ENCODE assay signal across 8 cellular contexts in genomic region chr3:123068227-123069020, GRCh38. TPM values are rescaled to one million over a fixed set of nuclear protein-coding genes. Genes with fewer than 3 reads are reported as not detected.
DNase-seq lines count a peak whose midpoint lies in the region; ATAC-seq and TF ChIP-seq lines count a peak whose summit lies in the region.

No MANE protein-coding gene starts in this region.

- H3K27ac Mint-ChIP-seq in activated CD4-positive, alpha-beta T cell treated with anti-CD3 and anti-CD28 coated beads, Interleukin-2, amount 10 ng/mL, durations not matched to agents 24 days and 14 days, result peak overlapping the region; percentile 27

- WGBS in stomach, 5 donors, result 26 to 43% (median 34%) methylated on average over 13 of the region's 13 CpGs

- H3K4me3 ChIP-seq in WI38 (ENCODE audit: low read depth, low read length), result peak overlapping the region; percentile 84
- H3K4me3 ChIP-seq in iPS-15b (ENCODE audit: low read depth, low read length), result peak overlapping the region; percentile 92
- peak overlapping the region; percentile 65 to 95 (median 88) for H3K4me3 ChIP-seq in stomach

- peak overlapping the region; percentile 88 for H3K9ac ChIP-seq in iPS-15b (ENCODE audit: low read depth, low read length)

- DNase-seq in activated CD4-positive, alpha-beta T cell treated with anti-CD3 and anti-CD28 coated beads, Interleukin-2, amount 10 ng/mL, durations not matched to agents 24 days and 14 days, result no peak
- no peak for DNase-seq in activated CD4-positive, alpha-beta T cell treated with anti-CD3 and anti-CD28 coated beads for 4 hours
- DNase-seq in stomach, result peak; percentile 49
- DNase-seq in NCI-H187 (lab: John Stamatoyannopoulos, UW), result no peak

- peaks cover 9% of the 10 kb centered on the region for H3K27me3 ChIP-seq in iPS-15b (ENCODE audit: control insufficient read depth, insufficient read depth, low read length)
- H3K27me3 ChIP-seq in stomach, result no peaks in the 10 kb centered on the region

- no peaks in the 10 kb centered on the region for H3K9me3 Mint-ChIP-seq in activated CD4-positive, alpha-beta T cell treated with anti-CD3 and anti-CD28 coated beads, Interleukin-2, amount 10 ng/mL, durations not matched to agents 24 days and 14 days

- H3K4me1 Mint-ChIP-seq in activated CD4-positive, alpha-beta T cell treated with anti-CD3 and anti-CD28 coated beads, Interleukin-2, amount 10 ng/mL, durations not matched to agents 24 days and 14 days, result peaks cover 44% of the 10 kb centered on the region

- TF ChIP-seq CTCF in WI38 (IDR thresholded peaks at IDR 0.05; ENCODE audit: low read depth, low read length) (no peak), stomach (IDR thresholded peaks at IDR 0.05) (no peak)

- no peak for TF ChIP-seq EP300 in stomach (IDR thresholded peaks at IDR 0.05)

- intact Hi-C loops in activated CD4-positive, alpha-beta T cell treated with anti-CD3 and anti-CD28 coated beads, Interleukin-2, amount 10 ng/mL, durations not matched to agents 24 days and 14 days (cut with micrococcal nuclease), result no loop called here
- intact Hi-C loops in stomach (cut with DNase I; ENCODE audit: low total_unique reads), result no loop called here

- H3K36me3 Mint-ChIP-seq in activated CD4-positive, alpha-beta T cell treated with anti-CD3 and anti-CD28 coated beads, Interleukin-2, amount 10 ng/mL, durations not matched to agents 24 days and 14 days (ENCODE audit: low read depth), result peaks cover 6% of the 10 kb centered on the region

- H3K27ac ChIP-seq in stomach, result peak overlapping the region; percentile 86 to 92 (median 90)

- no peak for ATAC-seq in GM21381 (IDR thresholded peaks at IDR 0.05; ENCODE audit: unreplicated experiment)
- ATAC-seq in GM19023 (IDR thresholded peaks at IDR 0.05; ENCODE audit: unreplicated experiment), result no peak

- no peak for TF ChIP-seq POLR2A in stomach (IDR thresholded peaks at IDR 0.05)

- peaks cover 2% of the 10 kb centered on the region for H3K4me1 ChIP-seq in iPS-15b (ENCODE audit: control insufficient read depth, insufficient read depth, low read length)
- H3K4me1 ChIP-seq in stomach, result peaks cover 35 to 66% (median 61%) of the 10 kb centered on the region in 4 donors

- H3K9me3 ChIP-seq in iPS-15b (ENCODE audit: control insufficient read depth, insufficient read depth, low read length) (no peaks in the 10 kb centered on the region), stomach (no peaks in the 10 kb centered on the region)

- H3K36me3 ChIP-seq in iPS-15b (ENCODE audit: control insufficient read depth, insufficient read depth, low read length), result no peaks in the 10 kb centered on the region
- H3K36me3 ChIP-seq in stomach, result no peaks in the 10 kb centered on the region

- H3K27me3 Mint-ChIP-seq in activated CD4-positive, alpha-beta T cell treated with anti-CD3 and anti-CD28 coated beads, Interleukin-2, amount 10 ng/mL, durations not matched to agents 24 days and 14 days, result no peaks in the 10 kb centered on the region

- H3K4me3 Mint-ChIP-seq in activated CD4-positive, alpha-beta T cell treated with anti-CD3 and anti-CD28 coated beads, Interleukin-2, amount 10 ng/mL, durations not matched to agents 24 days and 14 days, result peak overlapping the region; percentile 95

RNA-seq across cellular contexts. Expression of gene PDIA5, which starts 1.6 kb away (rescaled TPM):
- total RNA-seq in activated CD4-positive, alpha-beta T cell treated with anti-CD3 and anti-CD28 coated beads, Interleukin-2, amount 10 ng/mL, durations not matched to agents 24 days and 14 days, result 25.6 and 29.4 TPM in 2 replicates
- 10 to 100 TPM; 23.2 to 75.3 (median 65.2) TPM for total RNA-seq in stomach
- 10 to 100 TPM; 13.9 to 32.7 (median 18.2) TPM for polyA plus RNA-seq in stomach

RNA-seq across cellular contexts. Expression of gene SEMA5B, which starts 40.9 kb away (rescaled TPM):
- not detected in 2 replicates for total RNA-seq in activated CD4-positive, alpha-beta T cell treated with anti-CD3 and anti-CD28 coated beads, Interleukin-2, amount 10 ng/mL, durations not matched to agents 24 days and 14 days
- total RNA-seq in stomach, result 10 to 100 TPM in 1 of 5 donors, 1 to 10 TPM in 2, not detected in 2; 1.8 to 27.2 (median 1.9) TPM
- under 1 TPM; 0.15 to 0.25 (median 0.25) TPM for polyA plus RNA-seq in stomach
